In the genomic region with DNA sequence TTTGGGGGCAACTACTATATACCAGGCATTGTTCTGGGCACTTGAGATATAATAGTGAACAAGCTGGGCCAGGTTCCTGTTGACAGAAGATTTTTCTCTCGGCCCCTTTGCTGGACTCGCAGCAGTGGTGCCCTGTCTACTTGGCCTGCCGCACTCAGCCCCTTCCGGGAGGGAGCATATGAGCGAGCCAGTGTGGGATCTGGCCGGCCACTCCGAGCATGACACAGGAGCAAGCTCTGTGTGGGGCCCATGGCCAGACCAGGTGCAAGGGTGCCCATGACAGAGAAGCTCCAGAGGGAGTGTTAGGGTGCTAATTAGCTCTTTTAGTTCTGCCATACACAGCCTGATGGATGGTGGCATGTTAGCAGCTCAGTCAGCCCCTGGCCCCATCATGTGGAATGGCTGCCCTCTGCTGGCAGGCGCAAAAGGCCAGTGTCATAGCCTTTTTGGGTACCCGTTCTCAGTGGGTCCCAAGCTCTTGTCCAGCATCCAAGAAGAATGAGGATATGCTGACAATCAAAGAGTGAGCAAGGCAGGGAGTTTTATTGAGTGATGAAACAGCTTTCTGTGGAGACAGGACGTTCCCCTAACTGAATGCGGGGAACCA, we compare ENCODE assay signal across 8 cellular contexts. TPM values are rescaled to one million over a fixed set of nuclear protein-coding genes. Genes with fewer than 3 reads are reported as not detected.
DNase-seq lines count a peak whose midpoint lies in the region; ATAC-seq lines count a peak whose summit lies in the region.

No MANE protein-coding gene starts in this region.

- peak; percentile 24 for DNase-seq in CD1c-positive myeloid dendritic cell (ENCODE audit: extremely low spot score)
- peak; percentile 45 for DNase-seq in activated naive CD4-positive, alpha-beta T cell treated with anti-CD3 and anti-CD28 coated beads for 36 hours
- DNase-seq in left colon: peak in 1 of 2 donors; percentile 29
- no peak for DNase-seq in epidermal melanocyte (ENCODE audit: insufficient read length, low spot score)
- DNase-seq in retina: no peak

- no peaks in the 10 kb centered on the region for H3K4me1 Mint-ChIP-seq in activated naive CD4-positive, alpha-beta T cell treated with anti-CD3 and anti-CD28 coated beads for 36 hours (ENCODE audit: low read depth)

- intact Hi-C loops in activated naive CD4-positive, alpha-beta T cell treated with anti-CD3 and anti-CD28 coated beads for 36 hours (cut with micrococcal nuclease): loop anchor here (1.0 kb wide), 2 partner anchors 59 to 354 kb away; no protein-coding TSS in a partner anchor
- intact Hi-C loops in left colon (cut with DNase I, micrococcal nuclease): no loop called here

- CTCF ChIA-PET in activated naive CD4-positive, alpha-beta T cell treated with anti-CD3 and anti-CD28 coated beads for 36 hours (lab: Charles Lee): interaction anchor here (0.5 to 2.2 kb wide), 7 partner anchors 17 to 361 kb away, joined by 3 to 8 read pairs (median 4); no protein-coding TSS in a partner anchor

- no peak overlapping the region for H3K27ac Mint-ChIP-seq in activated naive CD4-positive, alpha-beta T cell treated with anti-CD3 and anti-CD28 coated beads for 36 hours

- no peaks in the 10 kb centered on the region for H3K36me3 Mint-ChIP-seq in activated naive CD4-positive, alpha-beta T cell treated with anti-CD3 and anti-CD28 coated beads for 36 hours (ENCODE audit: low read depth)

- H3K27me3 Mint-ChIP-seq in activated naive CD4-positive, alpha-beta T cell treated with anti-CD3 and anti-CD28 coated beads for 36 hours (ENCODE audit: low read depth): peaks cover 19% of the 10 kb centered on the region

- peak; percentile 68 for ATAC-seq in HG02759 (IDR thresholded peaks at IDR 0.05; ENCODE audit: unreplicated experiment)
- peak; percentile 38 for ATAC-seq in left colon
- no peak for ATAC-seq in GM21447 (IDR thresholded peaks at IDR 0.05; ENCODE audit: unreplicated experiment)
- ATAC-seq in GM18909 (IDR thresholded peaks at IDR 0.05; ENCODE audit: poor library complexity, unreplicated experiment): no peak

- H3K4me3 Mint-ChIP-seq in activated naive CD4-positive, alpha-beta T cell treated with anti-CD3 and anti-CD28 coated beads for 36 hours: no peak overlapping the region

- H3K9me3 Mint-ChIP-seq in activated naive CD4-positive, alpha-beta T cell treated with anti-CD3 and anti-CD28 coated beads for 36 hours: peaks cover 3% of the 10 kb centered on the region

RNA-seq across cellular contexts. Expression of gene KIF4B, which starts 9.3 kb away (rescaled TPM):
- total RNA-seq in activated naive CD4-positive, alpha-beta T cell treated with anti-CD3 and anti-CD28 coated beads for 36 hours: under 1 TPM; 0.05 to 0.10 TPM
- total RNA-seq in left colon: not detected

Comparison
In these comparisons a context has a peak if more than half of its experiments do, and no peak if none do; other contexts are left out.
1. DNase-seq: peak in CD1c-positive myeloid dendritic cell (single experiment) and activated naive CD4-positive, alpha-beta T cell treated with anti-CD3 and anti-CD28 coated beads for 36 hours (single experiment); none in epidermal melanocyte (single experiment) and retina (single experiment).
2. ATAC-seq: peak in HG02759 (single experiment) and left colon (single experiment); none in GM21447 (single experiment) and GM18909 (single experiment).